ENCODE assay signal across 8 cellular contexts in genomic region chr4:169756971-169757574, GRCh38. TPM values are rescaled to one million over a fixed set of nuclear protein-coding genes. Genes with fewer than 3 reads are reported as not detected.
DNase-seq lines count a peak whose midpoint lies in the region; ATAC-seq and TF ChIP-seq lines count a peak whose summit lies in the region.

No MANE protein-coding gene starts in this region.

- H3F3A ChIP-seq in DOHH2 (ENCODE audit: control insufficient read depth, insufficient read depth): peaks cover 5% of the 10 kb centered on the region; the same call in 1 of the 2 replicates

- H3K4me2 ChIP-seq in DOHH2 (ENCODE audit: low read length): peak overlapping the region; percentile 79

- no peaks in the 10 kb centered on the region for H4K20me1 ChIP-seq in DOHH2 (ENCODE audit: control insufficient read depth, insufficient read depth, low read depth, low read length)

- H3K4me1 ChIP-seq in DOHH2 (ENCODE audit: control insufficient read depth, low read length) (peaks cover 19% of the 10 kb centered on the region), breast epithelium (peaks cover 0 to 9% of the 10 kb centered on the region in 2 donors), lung (ENCODE audit: control insufficient read depth in 2 of 2, insufficient read depth in 2 of 2, low read length in 2 of 2) (peaks cover 2 to 9% of the 10 kb centered on the region in 2 donors), uterus (no peaks in the 10 kb centered on the region)

- DNase-seq in breast epithelium (ENCODE audit: low spot score in 2 of 2) (no peak), lung (ENCODE audit: low spot score) (no peak), uterus (no peak)
- DNase-seq in activated effector memory CD4-positive, alpha-beta T cell treated with Interleukin-2 at 50 U/mL for 16 hours: no peak

- TF ChIP-seq CTCF in DOHH2 (IDR thresholded peaks at IDR 0.05; ENCODE audit: low read depth, low read length, poor library complexity, severe bottlenecking) (no peak), breast epithelium (IDR thresholded peaks at IDR 0.05) (no peak), lung (IDR thresholded peaks at IDR 0.05; ENCODE audit: control extremely low read depth, extremely low read depth) (no peak), uterus (IDR thresholded peaks at IDR 0.05) (no peak)

- 2 to 4% methylated on average over 13 of the region's 13 CpGs for WGBS in lung, 2 donors

- ATAC-seq in GM21528 (IDR thresholded peaks at IDR 0.05; ENCODE audit: low FRiP score, unreplicated experiment): peak; percentile 23
- ATAC-seq in lung (ENCODE audit: insufficient read depth, low FRiP score): no peak
- ATAC-seq in activated CD4-positive, CD25-positive, alpha-beta regulatory T cell treated with anti-CD3 and anti-CD28 coated beads, Interleukin-2, amount 50 U/mL, for 24 hours: no peak

- peak overlapping the region; percentile 86 for H3K4me3 ChIP-seq in DOHH2 (ENCODE audit: low read length)
- H3K4me3 ChIP-seq in breast epithelium: peak overlapping the region; percentile 78 to 90 (median 79)
- peak overlapping the region; percentile 47 for H3K4me3 ChIP-seq in lung
- H3K4me3 ChIP-seq in uterus: peak overlapping the region; percentile 81 to 87

- H3K27ac ChIP-seq in DOHH2 (ENCODE audit: low read depth, low read length) (no peak overlapping the region), KOPT-K1 (ENCODE audit: low read depth, low read length, poor library complexity, severe bottlenecking) (peak overlapping the region; percentile 74), breast epithelium (peak overlapping the region; percentile 61 to 83), lung (ENCODE audit: low read depth in 1 of 2, low read length in 1 of 2) (peak overlapping the region; percentile 58 to 80), uterus (peak overlapping the region; percentile 65 to 70)

- H3K79me2 ChIP-seq in DOHH2 (ENCODE audit: control insufficient read depth, low read length): peaks cover 18% of the 10 kb centered on the region

- intact Hi-C loops in breast epithelium (cut with DNase I; ENCODE audit: low total_unique reads) (no loop called here), uterus (cut with DNase I; ENCODE audit: low total_unique reads) (no loop called here)

- H3K9me3 ChIP-seq in DOHH2 (ENCODE audit: control insufficient read depth, insufficient read depth, low read length): no peaks in the 10 kb centered on the region
- H3K9me3 ChIP-seq in KOPT-K1 (ENCODE audit: insufficient read depth, low read length, poor library complexity, severe bottlenecking): no peaks in the 10 kb centered on the region
- H3K9me3 ChIP-seq in breast epithelium: no peaks in the 10 kb centered on the region
- no peaks in the 10 kb centered on the region for H3K9me3 ChIP-seq in lung (ENCODE audit: control insufficient read depth in 2 of 2, insufficient read depth in 1 of 2, low read length in 1 of 2)
- no peaks in the 10 kb centered on the region for H3K9me3 ChIP-seq in uterus

- H3K36me3 ChIP-seq in DOHH2 (ENCODE audit: control insufficient read depth, low read length): no peaks in the 10 kb centered on the region
- peaks cover 18% of the 10 kb centered on the region for H3K36me3 ChIP-seq in KOPT-K1 (ENCODE audit: insufficient read depth, low read length)
- no peaks in the 10 kb centered on the region for H3K36me3 ChIP-seq in breast epithelium
- H3K36me3 ChIP-seq in lung (ENCODE audit: control insufficient read depth in 2 of 2, insufficient read depth in 2 of 2, low read length in 2 of 2): peaks cover 0 to 3% of the 10 kb centered on the region in 2 donors
- H3K36me3 ChIP-seq in uterus: no peaks in the 10 kb centered on the region

- H3K27me3 ChIP-seq in DOHH2 (ENCODE audit: control insufficient read depth, low read length) (peaks cover 2% of the 10 kb centered on the region; the same call in 1 of the 2 replicates), breast epithelium (no peaks in the 10 kb centered on the region), lung (ENCODE audit: control insufficient read depth, insufficient read depth) (no peaks in the 10 kb centered on the region), uterus (no peaks in the 10 kb centered on the region)

- no peaks in the 10 kb centered on the region for H3K9me2 ChIP-seq in DOHH2 (replicated peaks; ENCODE audit: control insufficient read depth, low read length)

- no peak for TF ChIP-seq POLR2A in breast epithelium (IDR thresholded peaks at IDR 0.05)
- TF ChIP-seq POLR2A in uterus (IDR thresholded peaks at IDR 0.05): no peak

RNA-seq across cellular contexts. Expression of gene HPF1, which starts 0.7 kb away (rescaled TPM):
- total RNA-seq in breast epithelium: 10 to 100 TPM; 20.0 to 28.1 (median 27.5) TPM
- 10 to 100 TPM; 18.0 to 18.7 TPM for total RNA-seq in lung
- 10 to 100 TPM; 20.3 to 28.9 TPM for polyA plus RNA-seq in lung
- 100 to 1,000 TPM in 1 of 4 donors, 10 to 100 TPM in 3; 23.6 to 169 (median 61.9) TPM for total RNA-seq in uterus
